In the genomic region with DNA sequence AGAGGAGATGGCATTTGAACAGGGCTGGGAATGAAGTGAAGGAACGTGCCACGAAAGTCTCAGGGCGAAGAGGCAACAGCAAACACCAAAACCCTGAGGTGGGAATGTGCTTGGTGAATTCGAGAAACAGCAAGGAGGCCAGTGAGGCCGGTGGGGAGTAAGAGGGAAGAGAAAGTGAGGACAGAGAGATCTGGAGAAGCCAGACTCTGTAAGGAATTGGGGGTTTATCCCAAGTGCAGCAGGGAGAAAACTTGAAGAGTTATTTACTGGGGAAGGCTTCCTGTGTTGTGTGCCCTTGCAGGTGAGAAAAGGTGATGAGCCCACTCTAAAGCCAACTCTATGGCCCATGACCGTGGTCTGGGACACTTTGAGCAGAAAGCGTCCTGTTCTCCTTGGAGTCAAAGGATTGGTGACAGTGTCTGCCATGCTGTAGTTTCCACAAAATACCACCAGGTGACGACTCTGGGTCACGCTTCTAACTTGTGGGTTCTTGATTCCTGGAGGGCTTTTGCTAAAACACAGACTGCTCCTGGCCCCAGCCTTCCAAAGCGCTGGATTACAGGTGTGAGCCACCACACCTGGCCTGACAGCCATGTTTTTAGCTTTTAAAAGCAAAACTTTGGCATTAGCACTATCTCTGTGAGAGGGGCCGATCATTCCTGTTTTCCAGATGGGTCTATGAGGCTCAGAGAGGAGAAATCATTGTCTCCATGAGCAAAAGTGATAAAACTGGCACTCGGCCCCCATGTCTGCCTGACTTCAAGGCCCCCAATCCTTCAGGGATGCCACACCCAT, we compare ENCODE assay signal across 1 cellular context.
TF ChIP-seq lines count a peak whose summit lies in the region.

No MANE protein-coding gene starts in this region.

TF ChIP-seq in GM12878, 131 proteins besides CTCF, POLR2A, EP300 and RAD21 (continued from another document):
- TF ChIP-seq CEBPZ (IDR thresholded peaks at IDR 0.05; ENCODE audit: low read depth, low read length), result no peak
- TF ChIP-seq IRF4 (IDR thresholded peaks at IDR 0.05; ENCODE audit: low read depth, low read length), result 0 out of 2 replicates have a peak, but pooled peaks have one; percentile 21
- TF ChIP-seq BRCA1 (IDR thresholded peaks at IDR 0.05; ENCODE audit: low read depth, low read length), result no peak
- TF ChIP-seq KLF5 (IDR thresholded peaks at IDR 0.05; ENCODE audit: partially characterized antibody), result no peak
- 0 out of 2 replicates have a peak, but pooled peaks have one; percentile 22 for TF ChIP-seq FOXM1 (IDR thresholded peaks at IDR 0.05; ENCODE audit: low read depth, low read length)
- no peak for TF ChIP-seq FOXK2 (IDR thresholded peaks at IDR 0.05)
- TF ChIP-seq NFYA (IDR thresholded peaks at IDR 0.05; ENCODE audit: borderline replicate concordance, low read depth, low read length), result no peak
- TF ChIP-seq CBFB (IDR thresholded peaks at IDR 0.05; ENCODE audit: low read depth), result 0 out of 2 replicates have a peak, but pooled peaks have one; percentile 36
- TF ChIP-seq, protein P1, sequence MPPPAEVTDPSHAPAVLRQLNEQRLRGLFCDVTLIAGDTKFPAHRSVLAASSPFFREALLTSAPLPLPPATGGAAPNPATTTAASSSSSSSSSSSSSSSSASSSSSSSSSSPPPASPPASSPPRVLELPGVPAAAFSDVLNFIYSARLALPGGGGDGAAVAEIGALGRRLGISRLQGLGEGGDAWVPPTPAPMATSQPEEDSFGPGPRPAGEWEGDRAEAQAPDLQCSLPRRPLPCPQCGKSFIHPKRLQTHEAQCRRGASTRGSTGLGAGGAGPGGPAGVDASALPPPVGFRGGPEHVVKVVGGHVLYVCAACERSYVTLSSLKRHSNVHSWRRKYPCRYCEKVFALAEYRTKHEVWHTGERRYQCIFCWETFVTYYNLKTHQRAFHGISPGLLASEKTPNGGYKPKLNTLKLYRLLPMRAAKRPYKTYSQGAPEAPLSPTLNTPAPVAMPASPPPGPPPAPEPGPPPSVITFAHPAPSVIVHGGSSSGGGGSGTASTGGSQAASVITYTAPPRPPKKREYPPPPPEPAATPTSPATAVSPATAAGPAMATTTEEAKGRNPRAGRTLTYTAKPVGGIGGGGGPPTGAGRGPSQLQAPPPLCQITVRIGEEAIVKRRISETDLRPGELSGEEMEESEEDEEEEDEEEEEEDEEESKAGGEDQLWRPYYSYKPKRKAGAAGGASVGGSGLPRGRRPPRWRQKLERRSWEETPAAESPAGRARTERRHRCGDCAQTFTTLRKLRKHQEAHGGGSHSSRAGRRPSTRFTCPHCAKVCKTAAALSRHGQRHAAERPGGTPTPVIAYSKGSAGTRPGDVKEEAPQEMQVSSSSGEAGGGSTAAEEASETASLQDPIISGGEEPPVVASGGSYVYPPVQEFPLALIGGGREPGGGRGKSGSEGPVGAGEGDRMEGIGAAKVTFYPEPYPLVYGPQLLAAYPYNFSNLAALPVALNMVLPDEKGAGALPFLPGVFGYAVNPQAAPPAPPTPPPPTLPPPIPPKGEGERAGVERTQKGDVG (CRISPR knock-in tag; IDR thresholded peaks at IDR 0.05), result no peak
- peak; percentile 75 for TF ChIP-seq RUNX3 (IDR thresholded peaks at IDR 0.05; ENCODE audit: low read length)
- TF ChIP-seq TARDBP (IDR thresholded peaks at IDR 0.05; ENCODE audit: borderline replicate concordance), result no peak
- peak; percentile 75 for TF ChIP-seq YY1 (IDR thresholded peaks at IDR 0.05; ENCODE audit: low read depth, low read length)
- TF ChIP-seq SP1 (IDR thresholded peaks at IDR 0.05; ENCODE audit: low read depth, low read length), result peak; percentile 11
- TF ChIP-seq SMARCA5 (IDR thresholded peaks at IDR 0.05), result no peak
- TF ChIP-seq NBN (IDR thresholded peaks at IDR 0.05), result no peak
- no peak for TF ChIP-seq NFXL1 (IDR thresholded peaks at IDR 0.05; ENCODE audit: borderline replicate concordance)
- no peak for TF ChIP-seq MYB (IDR thresholded peaks at IDR 0.05; ENCODE audit: borderline replicate concordance, low read depth, low read length)
- no peak for TF ChIP-seq E2F8 (IDR thresholded peaks at IDR 0.05; ENCODE audit: low read depth, partially characterized antibody)
TF ChIP-seq in GM12878: peak in this region for 9.
